Comparison of ENCODE assay signal across 23 cellular contexts in genomic region chr22:23877566-23877965, GRCh38. TPM values are rescaled to one million over a fixed set of nuclear protein-coding genes. Genes with fewer than 3 reads are reported as not detected.
"Had no signal": no experiment of that assay in that cellular context is flagged by ENCODE, and none has a peak within 500 bp of the region (broad histone marks: within the 10 kb centered on the region; RNA-seq: fewer than 3 reads in every experiment).

No MANE protein-coding gene starts in this region.

- H3K36me3 ChIP-seq: MG63 had no signal

- H3K9me3 ChIP-seq: MG63, SK-N-SH had no signal

- H3K27me3 ChIP-seq: MG63 had no signal

- H3K4me3 ChIP-seq: MG63 had no signal

- ATAC-seq: HepG2 had no signal

- DNase-seq: IMR-90, Karpas-422, KG1, MG63, NCI-H1092, NCI-H1105 treated with DMSO at 0.1 percent for 48 hours, NCI-H1417 treated with DMSO at 0.1 percent for 48 hours, NCI-H146, NCI-H1694 treated with DMSO at 0.1 percent for 48 hours, NCI-H1930, NCI-H2081, NCI-H2107, NCI-H2227 treated with DMSO at 0.1 percent for 48 hours, NCI-H446, NCI-H510A, NCI-H524 treated with DMSO at 0.1 percent for 48 hours, NCI-H69, NCI-H774, RPMI8226, SHP77, SK-N-SH had no signal

- H3K4me2 ChIP-seq: SK-N-SH had no signal

RNA-seq across cellular contexts. Expression of gene DERL3, which starts 38.8 kb away (rescaled TPM):
- total RNA-seq: HepG2, HT1080 had no signal
- polyA plus RNA-seq: HepG2, SK-N-SH had no signal
